Comparison of ENCODE assay signal across 26 cellular contexts in the genomic region with DNA sequence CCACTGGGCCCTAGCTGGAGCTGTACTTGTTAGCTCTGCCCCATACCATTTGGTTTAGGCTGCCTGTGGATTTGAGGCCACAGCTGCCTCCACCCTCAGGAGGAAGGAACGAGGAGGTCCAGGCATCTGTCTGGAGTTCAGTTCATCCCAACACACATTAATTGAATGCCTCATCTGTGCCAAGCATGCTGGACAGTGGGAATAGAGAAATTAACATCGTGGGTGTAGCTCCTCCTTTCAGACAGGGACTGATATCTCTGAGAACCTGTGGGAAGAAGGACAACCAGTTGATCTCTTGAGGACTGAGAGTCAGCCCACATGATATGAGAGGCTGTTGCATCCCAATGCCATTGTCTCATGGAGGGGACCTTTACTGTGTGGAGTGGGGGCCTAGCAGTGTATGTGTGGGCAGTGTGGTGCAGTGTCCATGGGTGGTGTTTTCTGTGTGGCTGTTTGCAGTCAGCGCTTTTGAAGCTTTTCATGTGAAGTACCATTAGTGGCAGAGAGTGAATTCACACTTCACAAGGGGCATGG. TPM values are rescaled to one million over a fixed set of nuclear protein-coding genes. Genes with fewer than 3 reads are reported as not detected.
DNase-seq lines count a peak whose midpoint lies in the region; ATAC-seq and TF ChIP-seq lines count a peak whose summit lies in the region.
"Had no signal": no experiment of that assay in that cellular context is flagged by ENCODE, and none has a peak within 500 bp of the region (broad histone marks: within the 10 kb centered on the region; RNA-seq: fewer than 3 reads in every experiment).

No MANE protein-coding gene starts in this region.

- H3K27ac ChIP-seq in RWPE2 (ENCODE audit: poor library complexity, severe bottlenecking) (peak overlapping the region; percentile 79), fibroblast of lung (ENCODE audit: insufficient read depth, low read length) (peak overlapping the region; percentile 36), smooth muscle cell (ENCODE audit: low read depth) (peak overlapping the region; percentile 59), testis (no peak overlapping the region), right atrium auricular region (no peak overlapping the region), heart left ventricle (no peak overlapping the region)
- H3K27ac ChIP-seq: BLaER1, left lung had no signal

- intact Hi-C loops in testis (cut with DNase I; ENCODE audit: low total_unique reads) = no loop called here
- intact Hi-C loops in heart left ventricle (cut with DNase I) = no loop called here

- H3K4me1 ChIP-seq in RWPE2 (ENCODE audit: insufficient read depth, poor library complexity, severe bottlenecking) = peaks cover 23% of the 10 kb centered on the region
- H3K4me1 ChIP-seq in fibroblast of lung (ENCODE audit: control insufficient read depth, extremely low read depth, insufficient read depth, low read length) = peaks cover 12% of the 10 kb centered on the region
- peaks cover 7% of the 10 kb centered on the region for H3K4me1 ChIP-seq in smooth muscle cell (ENCODE audit: low read depth)
- no peaks in the 10 kb centered on the region for H3K4me1 ChIP-seq in testis
- no peaks in the 10 kb centered on the region for H3K4me1 ChIP-seq in right atrium auricular region
- H3K4me1 ChIP-seq in heart left ventricle = no peaks in the 10 kb centered on the region
- H3K4me1 ChIP-seq: left lung had no signal

- TF ChIP-seq POLR2A in testis (IDR thresholded peaks at IDR 0.05) = no peak
- TF ChIP-seq POLR2A in heart left ventricle (IDR thresholded peaks at IDR 0.05) = no peak

- ATAC-seq in RWPE2 (ENCODE audit: low read depth) = no peak
- ATAC-seq in GM18858 (IDR thresholded peaks at IDR 0.05; ENCODE audit: unreplicated experiment) = no peak
- ATAC-seq in heart left ventricle = no peak
- ATAC-seq: activated CD8-positive, alpha-beta T cell treated with anti-CD3 and anti-CD28 coated beads for 36 hours; esophagus mucosa had no signal

- H2AFZ ChIP-seq in fibroblast of lung (ENCODE audit: low read length) = no peak overlapping the region
- H2AFZ ChIP-seq in smooth muscle cell (ENCODE audit: low read depth) = no peak overlapping the region

- H3K79me2 ChIP-seq in fibroblast of lung (ENCODE audit: control insufficient read depth, insufficient read depth, low read length) (no peaks in the 10 kb centered on the region), smooth muscle cell (ENCODE audit: low read depth) (no peaks in the 10 kb centered on the region)

- H3K36me3 ChIP-seq in RWPE2 (ENCODE audit: low read depth) (no peaks in the 10 kb centered on the region), fibroblast of lung (ENCODE audit: control insufficient read depth, insufficient read depth, low read length) (no peaks in the 10 kb centered on the region), smooth muscle cell (ENCODE audit: low read depth) (no peaks in the 10 kb centered on the region), testis (ENCODE audit: low read depth, missing control alignments) (no peaks in the 10 kb centered on the region), right atrium auricular region (no peaks in the 10 kb centered on the region), heart left ventricle (no peaks in the 10 kb centered on the region)
- H3K36me3 ChIP-seq: BLaER1, left lung had no signal

- WGBS in smooth muscle cell (ENCODE audit: low lambda C conversion rate) = 84% methylated on average over 3 of the region's 3 CpGs
- 67 to 69% methylated on average over 2 to 3 of the region's 3 CpGs for WGBS in testis, 2 donors
- WGBS in heart left ventricle, 4 donors = 66 to 78% (median 77%) methylated on average over 3 of the region's 3 CpGs

- H3K4me2 ChIP-seq in fibroblast of lung (ENCODE audit: extremely low read depth, insufficient read depth, low read length) (no peak overlapping the region), smooth muscle cell (peak overlapping the region; percentile 45)
- H3K4me2 ChIP-seq: BLaER1 had no signal

- TF ChIP-seq CTCF in RWPE2 (IDR thresholded peaks at IDR 0.05; ENCODE audit: poor library complexity, severe bottlenecking) (no peak), fibroblast of lung (conservative IDR thresholded peaks at IDR 0.05 in 1 of 2, IDR thresholded peaks at IDR 0.05 in 1 of 2; ENCODE audit: low read depth in 1 of 2, low read length in 2 of 2) (no peak), smooth muscle cell (IDR thresholded peaks at IDR 0.05; ENCODE audit: borderline replicate concordance, insufficient read depth, poor library complexity, severe bottlenecking) (no peak), testis (IDR thresholded peaks at IDR 0.05) (no peak), right atrium auricular region (IDR thresholded peaks at IDR 0.05) (no peak), heart left ventricle (IDR thresholded peaks at IDR 0.05) (no peak)

- no peaks in the 10 kb centered on the region for H3F3A ChIP-seq in smooth muscle cell (ENCODE audit: low read depth)

- H3K27me3 ChIP-seq in RWPE2 (ENCODE audit: insufficient read depth, poor library complexity, severe bottlenecking) (no peaks in the 10 kb centered on the region), fibroblast of lung (ENCODE audit: control insufficient read depth, insufficient read depth, low read length) (peaks cover 7% of the 10 kb centered on the region), smooth muscle cell (ENCODE audit: low read depth) (no peaks in the 10 kb centered on the region), testis (no peaks in the 10 kb centered on the region), right atrium auricular region (no peaks in the 10 kb centered on the region), heart left ventricle (peaks cover 0 to 16% (median 0%) of the 10 kb centered on the region in 9 donors)
- H3K27me3 ChIP-seq: BLaER1, left lung had no signal

- DNase-seq in GM03348 (ENCODE audit: low spot score) (peak; percentile 38), RWPE2 (ENCODE audit: low spot score) (no peak), fibroblast of lung (ENCODE audit: low read depth in 2 of 2) (peak in 1 of 2 donors; percentile 19), smooth muscle cell (lab: John Stamatoyannopoulos, UW; ENCODE audit: unreplicated experiment) (no peak), testis (no peak), right atrium auricular region (ENCODE audit: low spot score) (no peak), heart left ventricle (no peak)
- DNase-seq: activated B cell treated with CpG ODN at 0.5 μM for 24 hours; activated CD8-positive, alpha-beta T cell treated with anti-CD3 and anti-CD28 coated beads for 36 hours; activated naive CD4-positive, alpha-beta T cell; activated T-cell treated with anti-CD3 and anti-CD28 coated beads, Interleukin-2, amount 50 U/mL, for 1 hour; amygdala; Calu3; GOT3; KBM-7; left lung; NCI-H187; NCI-H2227 treated with DMSO at 0.1 percent for 48 hours; NCI-H774; nucleus accumbens; OCI-M1; retina; stimulated activated CD8-positive, alpha-beta memory T cell treated with anti-CD3 and anti-CD28 coated beads, Interleukin-4, amount 100 ng/mL, for 48 hours had no signal

- no peak overlapping the region for H3K9ac ChIP-seq in fibroblast of lung (ENCODE audit: insufficient read depth, low read length)
- peak overlapping the region; percentile 31 for H3K9ac ChIP-seq in smooth muscle cell (ENCODE audit: low read depth)
- H3K9ac ChIP-seq: BLaER1 had no signal

- H4K20me1 ChIP-seq in fibroblast of lung (ENCODE audit: control insufficient read depth, extremely low read depth, insufficient read depth, low read length) = no peaks in the 10 kb centered on the region
- no peaks in the 10 kb centered on the region for H4K20me1 ChIP-seq in smooth muscle cell (ENCODE audit: low read depth)
- H4K20me1 ChIP-seq: BLaER1 had no signal

- H3K9me3 ChIP-seq in RWPE2 (ENCODE audit: severe bottlenecking) = no peaks in the 10 kb centered on the region
- H3K9me3 ChIP-seq in fibroblast of lung (ENCODE audit: control insufficient read depth, insufficient read depth, low read depth, low read length) = no peaks in the 10 kb centered on the region
- H3K9me3 ChIP-seq in smooth muscle cell (replicated peaks; ENCODE audit: low read depth) = no peaks in the 10 kb centered on the region
- H3K9me3 ChIP-seq in testis = no peaks in the 10 kb centered on the region
- no peaks in the 10 kb centered on the region for H3K9me3 ChIP-seq in right atrium auricular region
- no peaks in the 10 kb centered on the region for H3K9me3 ChIP-seq in heart left ventricle
- H3K9me3 ChIP-seq: BLaER1, left lung had no signal

- H3K4me3 ChIP-seq in RWPE2 (ENCODE audit: severe bottlenecking) (no peak overlapping the region), fibroblast of lung (replicated peaks in 1 of 4; ENCODE audit: control extremely low read depth in 1 of 4, insufficient read depth in 1 of 4, low read depth in 3 of 4, low read length in 4 of 4) (no peak overlapping the region), smooth muscle cell (no peak overlapping the region), testis (no peak overlapping the region), right atrium auricular region (no peak overlapping the region), heart left ventricle (no peak overlapping the region)
- H3K4me3 ChIP-seq: BLaER1, left lung had no signal

RNA-seq across cellular contexts. Expression of a gene that starts 29.4 kb away (rescaled TPM):
- 18.7 and 20.6 TPM in 2 replicates for total RNA-seq in fibroblast of lung
- 20.4 and 22.3 TPM in 2 replicates for polyA plus RNA-seq in fibroblast of lung
- polyA plus RNA-seq in fibroblast of lung (2012) = 11.8 and 13.6 TPM in 2 replicates
- polyA minus RNA-seq in fibroblast of lung (ENCODE audit: low replicate concordance) = 0.59 and 11.2 TPM in 2 replicates
- total RNA-seq in smooth muscle cell = 26.0 and 28.2 TPM in 2 replicates
- polyA plus RNA-seq in smooth muscle cell = 18.7 and 24.0 TPM in 2 replicates
- total RNA-seq in testis = 10 to 100 TPM; 25.5 to 31.7 TPM
- 14.0 TPM for polyA plus RNA-seq in testis (ENCODE audit: insufficient read depth, low read depth, low replicate concordance)
- total RNA-seq in right atrium auricular region = 1 to 10 TPM; 9.3 to 9.4 TPM
- 10 to 100 TPM in 7 of 9 donors, 1 to 10 TPM in 2; 8.9 to 20.9 (median 14.3) TPM for total RNA-seq in heart left ventricle
- 10 to 100 TPM in 1 of 2 donors, 1 to 10 TPM in 1; 6.7 to 13.9 TPM for polyA plus RNA-seq in heart left ventricle

Comparison
In these comparisons a context has a peak if more than half of its experiments do, and no peak if none do; other contexts are left out.
1. H3K27ac ChIP-seq: peak in RWPE2 (single experiment), fibroblast of lung (single experiment) and smooth muscle cell (single experiment); none in testis (0 of 2), right atrium auricular region (0 of 2) and heart left ventricle (0 of 12).